24 cellular contexts compared by ENCODE assay signal in genomic region chr12:111185206-111185888, GRCh38.
"Had no signal": no experiment of that assay in that cellular context is flagged by ENCODE, and none has a peak within 500 bp of the region (broad histone marks: within the 10 kb centered on the region; RNA-seq: fewer than 3 reads in every experiment).

No MANE protein-coding gene starts in this region.

- H3K36me3 Mint-ChIP-seq: activated naive CD4-positive, alpha-beta T cell treated with anti-CD3 and anti-CD28 coated beads, Interleukin-2, amount 50 U/mL, for 72 hours had no signal

- DNase-seq: activated CD4-positive, alpha-beta T cell treated with anti-CD3 and anti-CD28 coated beads for 36 hours; activated CD4-positive, alpha-beta T cell treated with anti-CD3 and anti-CD28 coated beads, Interleukin-2, amount 50 U/mL, for 1 hour; activated CD8-positive, alpha-beta T cell treated with anti-CD3 and anti-CD28 coated beads, Interleukin-2, amount 10 ng/mL, durations not matched to agents 7 days and 5 days; activated effector memory CD4-positive, alpha-beta T cell treated with anti-CD3 and anti-CD28 coated beads, Interleukin-2, amount 50 U/mL, for 16 hours; activated naive CD4-positive, alpha-beta T cell treated with Interleukin-2 at 50 U/mL for 16 hours; activated naive CD8-positive, alpha-beta T cell treated with anti-CD3 and anti-CD28 coated beads, Interleukin-2, amount 50 U/mL, for 24 hours; activated T-cell treated with anti-CD3 and anti-CD28 coated beads, Interleukin-2, amount 50 U/mL, for 24 hours; amniotic stem cell; body of pancreas; cerebellar nuclear complex; Karpas-422; NCI-H1048; NCI-H1930; NCI-H2171; NCI-H226; NCI-H526; NCI-H774; Right ventricle myocardium superior; SJCRH30; SK-N-SH; T-helper 1 cell had no signal

- H3K4me3 Mint-ChIP-seq: activated CD4-positive, alpha-beta T cell treated with anti-CD3 and anti-CD28 coated beads for 36 hours; activated CD8-positive, alpha-beta T cell treated with anti-CD3 and anti-CD28 coated beads, Interleukin-2, amount 10 ng/mL, durations not matched to agents 7 days and 5 days; activated naive CD8-positive, alpha-beta T cell treated with anti-CD3 and anti-CD28 coated beads, Interleukin-2, amount 50 U/mL, for 24 hours; activated T-cell treated with anti-CD3 and anti-CD28 coated beads, Interleukin-2, amount 50 U/mL, for 24 hours had no signal

- H3K27ac Mint-ChIP-seq: activated CD4-positive, alpha-beta T cell treated with anti-CD3 and anti-CD28 coated beads for 36 hours; activated naive CD4-positive, alpha-beta T cell treated with anti-CD3 and anti-CD28 coated beads, Interleukin-2, amount 50 U/mL, for 72 hours; activated naive CD8-positive, alpha-beta T cell treated with anti-CD3 and anti-CD28 coated beads, Interleukin-2, amount 50 U/mL, for 24 hours; activated T-cell treated with anti-CD3 and anti-CD28 coated beads, Interleukin-2, amount 50 U/mL, for 24 hours had no signal

- H3K36me3 ChIP-seq: ascending aorta, SJCRH30 had no signal

- H3K9me3 Mint-ChIP-seq: activated naive CD4-positive, alpha-beta T cell treated with anti-CD3 and anti-CD28 coated beads, Interleukin-2, amount 50 U/mL, for 72 hours; activated naive CD8-positive, alpha-beta T cell treated with anti-CD3 and anti-CD28 coated beads, Interleukin-2, amount 50 U/mL, for 24 hours; activated T-cell treated with anti-CD3 and anti-CD28 coated beads, Interleukin-2, amount 50 U/mL, for 24 hours had no signal

- H3K9ac ChIP-seq: SK-N-SH had no signal

- H3K4me1 ChIP-seq: ascending aorta had no signal

- H3K27me3 ChIP-seq: ascending aorta, body of pancreas, SJCRH30 had no signal

- H3K4me1 Mint-ChIP-seq: activated CD4-positive, alpha-beta T cell treated with anti-CD3 and anti-CD28 coated beads for 36 hours; activated naive CD8-positive, alpha-beta T cell treated with anti-CD3 and anti-CD28 coated beads, Interleukin-2, amount 50 U/mL, for 24 hours had no signal

- H3K4me3 ChIP-seq: ascending aorta, body of pancreas, SJCRH30 had no signal

- H3K4me2 ChIP-seq: SK-N-SH had no signal

- H3K27ac ChIP-seq: ascending aorta, body of pancreas, SJCRH30, VCaP had no signal

- H3K9me3 ChIP-seq: ascending aorta, body of pancreas, SJCRH30, SK-N-SH had no signal

- ATAC-seq: activated CD4-positive, alpha-beta T cell treated with anti-CD3 and anti-CD28 coated beads for 36 hours; activated CD8-positive, alpha-beta T cell treated with anti-CD3 and anti-CD28 coated beads, Interleukin-2, amount 10 ng/mL, durations not matched to agents 7 days and 5 days; activated naive CD4-positive, alpha-beta T cell treated with anti-CD3 and anti-CD28 coated beads, Interleukin-2, amount 50 U/mL, for 72 hours; activated naive CD8-positive, alpha-beta T cell treated with anti-CD3 and anti-CD28 coated beads, Interleukin-2, amount 50 U/mL, for 24 hours; body of pancreas had no signal
